In genomic region chr11:46475926-46476545, GRCh38 we compare ENCODE assay signal across 1 cellular context.
TF ChIP-seq lines count a peak whose summit lies in the region.

No MANE protein-coding gene starts in this region.

TF ChIP-seq in K562, 482 proteins besides CTCF, POLR2A, EP300 and RAD21 (continued from another document):
- TF ChIP-seq HINFP (tag; conservative IDR thresholded peaks at IDR 0.05; ENCODE audit: low read depth) = no peak
- no peak for TF ChIP-seq ZNF76 (CRISPR knock-in tag; IDR thresholded peaks at IDR 0.05; ENCODE audit: borderline replicate concordance)
- TF ChIP-seq ZBTB12 (CRISPR knock-in tag; IDR thresholded peaks at IDR 0.05) = no peak
- TF ChIP-seq E2F6 (IDR thresholded peaks at IDR 0.05; ENCODE audit: borderline replicate concordance in 1 of 2, extremely low read depth in 1 of 2, insufficient read depth in 1 of 2, insufficient read length in 1 of 2, low read depth in 1 of 2, low read length in 1 of 2, poor library complexity in 1 of 2, severe bottlenecking in 1 of 2) = no peak
